8 cellular contexts compared by ENCODE assay signal in the genomic region with DNA sequence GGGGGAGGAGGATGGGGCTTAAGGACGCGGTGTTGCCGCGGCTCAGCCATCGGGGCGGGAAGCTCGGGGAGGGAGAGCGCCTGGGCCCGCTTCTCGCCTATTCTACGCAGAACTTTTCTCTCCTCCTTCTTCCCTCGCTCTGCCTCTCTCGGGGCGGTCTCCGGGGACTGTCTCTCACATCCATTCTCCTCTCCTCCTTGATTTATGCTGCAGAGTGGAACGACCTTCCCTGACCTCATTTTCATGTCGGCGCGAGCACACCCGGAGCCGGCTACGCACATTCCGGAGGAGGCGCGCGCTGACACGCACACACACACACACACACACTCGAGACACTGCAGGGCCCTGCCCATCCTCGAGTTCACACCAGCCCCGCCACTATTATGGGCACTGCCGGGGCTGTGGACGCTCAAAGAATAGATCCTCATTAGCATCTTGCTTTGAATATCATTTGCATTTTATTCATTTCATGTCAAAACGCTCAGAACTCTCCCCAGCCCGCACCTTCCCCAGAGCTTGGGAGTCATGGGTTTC. TPM values are rescaled to one million over a fixed set of nuclear protein-coding genes. Genes with fewer than 3 reads are reported as not detected.
DNase-seq lines count a peak whose midpoint lies in the region; ATAC-seq, FAIRE-seq and TF ChIP-seq lines count a peak whose summit lies in the region.

No MANE protein-coding gene starts in this region.

- in situ Hi-C loops in K562 (cut with MboI) (loop anchor here (5.0 kb wide), 1 partner anchor 310 kb away; no protein-coding TSS in a partner anchor), transverse colon (cut with MboI; ENCODE audit: low pct_ligation_motif_present in 1 of 4, low pct_unique_long_range_greater_than_20kb in 1 of 4, low sequenced_read_pairs in 3 of 4) (loop anchor here in 2 of 4 donors (10.0 to 25.0 kb wide), 2 partner anchors 223 to 315 kb away; no protein-coding TSS in a partner anchor)

- peaks cover 42 to 66% of the 10 kb centered on the region in 2 experiments for H3K27me3 ChIP-seq in K562 (ENCODE audit: control insufficient read depth in 2 of 2, insufficient read depth in 2 of 2, low read length in 2 of 2)
- peaks cover 82 to 96% of the 10 kb centered on the region in 2 experiments for H3K27me3 ChIP-seq in mesenchymal stem cell (ENCODE audit: control insufficient read depth in 1 of 2, insufficient read depth in 1 of 2, low read length in 2 of 2)
- peaks cover 84% of the 10 kb centered on the region for H3K27me3 ChIP-seq in transverse colon

- no peaks in the 10 kb centered on the region for H3K9me1 ChIP-seq in K562 (ENCODE audit: control insufficient read depth, insufficient read depth, low read length)

- no peak overlapping the region for H2BK120ac ChIP-seq in mesenchymal stem cell (ENCODE audit: low read depth, low read length)

- H2BK12ac ChIP-seq in mesenchymal stem cell (ENCODE audit: low read length in 2 of 2): no peak overlapping the region

- no peak for TF ChIP-seq RAD21 in K562 (CRISPR knock-in tag; conservative IDR thresholded peaks at IDR 0.05 in 1 of 2, IDR thresholded peaks at IDR 0.05 in 1 of 2)

- FAIRE-seq in K562 (lab: Jason Lieb, UNC): no peak

- no peak overlapping the region for H3K4ac ChIP-seq in mesenchymal stem cell (ENCODE audit: low read depth in 1 of 2, low read length in 2 of 2)

- no TSS peak for BruUV-seq in K562 (replicated peaks; lab: Mats Ljungman, UMichigan)

- H3K4me3 ChIP-seq in K562 (no peak overlapping the region), mesenchymal stem cell (ENCODE audit: insufficient read depth in 1 of 2, low read depth in 1 of 2, low read length in 2 of 2) (peak overlapping the region in 1 of 2 experiments; percentile 51), transverse colon (peak overlapping the region in 3 of 4 donors; percentile 10 to 48 (median 26))

- ATAC-seq in K562 (no peak), HG02970 (IDR thresholded peaks at IDR 0.05; ENCODE audit: low FRiP score, unreplicated experiment) (no peak)

- no peak overlapping the region for H2BK5ac ChIP-seq in mesenchymal stem cell (ENCODE audit: low read depth, low read length, poor library complexity, severe bottlenecking)

- H3K79me2 ChIP-seq in K562 (ENCODE audit: control insufficient read depth, insufficient read depth, low read length): no peaks in the 10 kb centered on the region

- peak; percentile 39 for DNase-seq in stimulated activated CD4-positive, alpha-beta T cell treated with anti-CD3 and anti-CD28 coated beads, Interleukin-15, amount 100 ng/mL, for 24 hours
- DNase-seq in stimulated activated CD4-positive, alpha-beta T cell treated with anti-CD3 and anti-CD28 coated beads, Interleukin-2, amount 100 ng/mL, for 48 hours: no peak
- DNase-seq in K562 (ENCODE audit: extremely low read depth in 1 of 4, low spot score in 3 of 4) (no peak), mesenchymal stem cell (peak; percentile 52), transverse colon (no peak), islet precursor cell (no peak), NCI-H2107 (lab: John Stamatoyannopoulos, UW) (no peak)

- no peak overlapping the region for H3K27ac ChIP-seq in K562 (ENCODE audit: extremely low read depth, low read depth, low read length)
- H3K27ac ChIP-seq in mesenchymal stem cell (ENCODE audit: low read length, poor library complexity, severe bottlenecking): no peak overlapping the region
- H3K27ac ChIP-seq in transverse colon: no peak overlapping the region

- CTCF ChIA-PET in K562 (lab: Yijun Ruan, JAX; ENCODE audit: low intra/inter-chr PET ratio): interaction anchor here (0.7 to 7.0 kb wide), 2 partner anchors 89 to 311 kb away, joined by 3 to 150 read pairs; no protein-coding TSS in a partner anchor

- H4K91ac ChIP-seq in mesenchymal stem cell (ENCODE audit: low read length): no peak overlapping the region

- H2AFZ ChIP-seq in K562 (ENCODE audit: low read depth, low read length) (no peak overlapping the region), mesenchymal stem cell (ENCODE audit: low read depth, low read length) (no peak overlapping the region)

- no peaks in the 10 kb centered on the region for H3K79me1 ChIP-seq in mesenchymal stem cell (replicated peaks; ENCODE audit: low read length, poor library complexity, severe bottlenecking)

- TF ChIP-seq CTCF in K562 (IDR thresholded peaks at IDR 0.05 in 2 of 3, conservative IDR thresholded peaks at IDR 0.05 in 1 of 3; ENCODE audit: insufficient read depth in 2 of 3, low read depth in 1 of 3, low read length in 3 of 3) (no peak), transverse colon (IDR thresholded peaks at IDR 0.05) (no peak)

- H3K18ac ChIP-seq in mesenchymal stem cell (ENCODE audit: low read depth in 1 of 2, low read length in 2 of 2): no peak overlapping the region

- no peak overlapping the region for H2BK15ac ChIP-seq in mesenchymal stem cell (ENCODE audit: low read depth, poor library complexity, severe bottlenecking)

- WGBS in K562 (ENCODE audit: insufficient coverage, low coverage, missing lambda C conversion rate): 17% methylated on average over 27 of the region's 34 CpGs
- WGBS in mesenchymal stem cell: under 1% methylated on average over 34 of the region's 34 CpGs
- WGBS in transverse colon (ENCODE audit: low coverage in 1 of 2), 2 donors: 0 to 3% methylated on average over 1 to 34 of the region's 34 CpGs

- no peak overlapping the region for H3K14ac ChIP-seq in mesenchymal stem cell (ENCODE audit: low read length in 2 of 2)

- H4K8ac ChIP-seq in mesenchymal stem cell (ENCODE audit: low read length): no peak overlapping the region

- H3K4me1 ChIP-seq in K562 (replicated peaks in 1 of 2; ENCODE audit: control insufficient read depth in 2 of 2, insufficient read depth in 2 of 2, low read length in 2 of 2) (peaks cover 0 to 26% of the 10 kb centered on the region in 2 experiments; a peak in 2 of 5 replicates), mesenchymal stem cell (ENCODE audit: control insufficient read depth, insufficient read depth, low read depth, low read length) (peaks cover 44% of the 10 kb centered on the region), transverse colon (peaks cover 10 to 40% (median 23%) of the 10 kb centered on the region in 4 donors)

- no peak for TF ChIP-seq POLR2A in K562 (conservative IDR thresholded peaks at IDR 0.05)
- TF ChIP-seq POLR2A in transverse colon (IDR thresholded peaks at IDR 0.05): no peak

- H3K9ac ChIP-seq in K562 (ENCODE audit: insufficient read depth in 1 of 2, low read depth in 2 of 2, low read length in 2 of 2) (no peak overlapping the region), mesenchymal stem cell (ENCODE audit: low read length) (no peak overlapping the region)

- H3K9me3 ChIP-seq in K562 (replicated peaks; ENCODE audit: control insufficient read depth, insufficient read depth, low read depth, low read length): no peaks in the 10 kb centered on the region
- no peaks in the 10 kb centered on the region for H3K9me3 ChIP-seq in mesenchymal stem cell (ENCODE audit: control insufficient read depth, low read length)
- no peaks in the 10 kb centered on the region for H3K9me3 ChIP-seq in transverse colon

- no peak overlapping the region for H2AK5ac ChIP-seq in mesenchymal stem cell (ENCODE audit: low read length, severe bottlenecking)

- intact Hi-C loops in K562 (cut with micrococcal nuclease) (no loop called here), transverse colon (cut with DNase I; ENCODE audit: low total_unique reads) (loop anchor here (5.0 kb wide), 1 partner anchor 220 kb away; no protein-coding TSS in a partner anchor)

- no peak overlapping the region for H3K23ac ChIP-seq in mesenchymal stem cell (ENCODE audit: low read length in 2 of 2)

- H3K4me2 ChIP-seq in K562 (ENCODE audit: insufficient read depth, low read length): no peak overlapping the region
- peak overlapping the region; percentile 91 for H3K4me2 ChIP-seq in mesenchymal stem cell (ENCODE audit: low read length, poor library complexity, severe bottlenecking)

- TF ChIP-seq EP300 in K562 (IDR thresholded peaks at IDR 0.05; ENCODE audit: low read length) (no peak), transverse colon (IDR thresholded peaks at IDR 0.05; ENCODE audit: low read depth) (no peak)

- H4K20me1 ChIP-seq in K562 (replicated peaks; ENCODE audit: control insufficient read depth, insufficient read depth, low read length): peaks cover 8% of the 10 kb centered on the region; the same call in 1 of the 2 replicates

- H3K36me3 ChIP-seq in K562 (ENCODE audit: control insufficient read depth, insufficient read depth, low read length) (no peaks in the 10 kb centered on the region), mesenchymal stem cell (ENCODE audit: control insufficient read depth in 1 of 2, insufficient read depth in 2 of 2, low read depth in 1 of 2, low read length in 2 of 2) (no peaks in the 10 kb centered on the region), transverse colon (no peaks in the 10 kb centered on the region)

- POLR2A ChIA-PET in K562 (lab: Yijun Ruan, JAX): no interaction called here

TF ChIP-seq in K562, 482 proteins besides CTCF, POLR2A, EP300 and RAD21 (continues in another document):
- no peak for TF ChIP-seq ZNF79 (CRISPR knock-in tag; IDR thresholded peaks at IDR 0.05; ENCODE audit: low read depth)
- TF ChIP-seq PCBP1 (IDR thresholded peaks at IDR 0.05; ENCODE audit: low read depth, low read length, poor library complexity, severe bottlenecking): no peak
- no peak for TF ChIP-seq ETV6 (IDR thresholded peaks at IDR 0.05; ENCODE audit: borderline replicate concordance in 1 of 2, low read depth in 2 of 2, low read length in 1 of 2)
- TF ChIP-seq ETV6 (CRISPR knock-in tag; IDR thresholded peaks at IDR 0.05; ENCODE audit: borderline replicate concordance): no peak

RNA-seq across cellular contexts. Expression of a gene that starts 36.7 kb away (rescaled TPM):
- not detected in 2 replicates for total RNA-seq in K562 (2011; cell fraction: chromatin; rRNA removed; ENCODE audit: low replicate concordance)
- total RNA-seq in K562 (2011; cell fraction: nucleolus; rRNA removed): not detected in 2 replicates
- not detected in 2 replicates for total RNA-seq in K562 (2011; cell fraction: nucleoplasm; rRNA removed)
- total RNA-seq in K562 (2014; rRNA removed) (not detected in 2 replicates), K562 (2014; rRNA removed; fragmentation: Illumina TruSeq; extraction: Trizol) (not detected in 2 replicates), K562 (2015; rRNA removed; fragmentation: Illumina TruSeq; extraction: Trizol) (not detected in 2 replicates), K562 (2021) (not detected in 2 replicates), transverse colon (not detected)
- polyA plus RNA-seq in K562 (2011; rRNA removed) (not detected in 2 replicates), K562 (2014; fragmentation: Illumina TruSeq; extraction: Trizol) (not detected in 2 replicates), K562 (2014; fragmentation: Nextera tagmentation; extraction: Ambion mirVana) (not detected), K562 (2014; rRNA removed) (not detected in 2 replicates)
- not detected in 2 replicates for polyA plus RNA-seq in K562 (2011; cell fraction: cytosol; rRNA removed)
- not detected in 2 replicates for polyA plus RNA-seq in K562 (2011; cell fraction: nucleus; rRNA removed)
- not detected in 2 replicates for polyA plus RNA-seq in K562 (2012)
- polyA minus RNA-seq in K562 (2011; rRNA and poly(A)+ RNA removed): not detected in 2 replicates
- polyA minus RNA-seq in K562 (2011; cell fraction: cytosol; rRNA and poly(A)+ RNA removed): not detected in 2 replicates
- not detected in 2 replicates for polyA minus RNA-seq in K562 (2011; cell fraction: nucleus; rRNA and poly(A)+ RNA removed)
- not detected for polyA plus RNA-seq in mesenchymal stem cell (2013, experiment 1 of 2)
- not detected for polyA plus RNA-seq in mesenchymal stem cell (2013, experiment 2 of 2)

Comparison
In these comparisons a context has a peak if more than half of its experiments do, and no peak if none do; other contexts are left out.
1. DNase-seq: peak in stimulated activated CD4-positive, alpha-beta T cell treated with anti-CD3 and anti-CD28 coated beads, Interleukin-15, amount 100 ng/mL, for 24 hours (single experiment) and mesenchymal stem cell (single experiment); none in stimulated activated CD4-positive, alpha-beta T cell treated with anti-CD3 and anti-CD28 coated beads, Interleukin-2, amount 100 ng/mL, for 48 hours (0 of 2), K562 (0 of 4), transverse colon (single experiment), islet precursor cell (single experiment) and NCI-H2107 (single experiment).